In genomic region chr11:83156996-83157754, GRCh38 we compare ENCODE assay signal across 8 cellular contexts. TPM values are rescaled to one million over a fixed set of nuclear protein-coding genes. Genes with fewer than 3 reads are reported as not detected.
DNase-seq lines count a peak whose midpoint lies in the region; ATAC-seq lines count a peak whose summit lies in the region.

A gene with protein sequence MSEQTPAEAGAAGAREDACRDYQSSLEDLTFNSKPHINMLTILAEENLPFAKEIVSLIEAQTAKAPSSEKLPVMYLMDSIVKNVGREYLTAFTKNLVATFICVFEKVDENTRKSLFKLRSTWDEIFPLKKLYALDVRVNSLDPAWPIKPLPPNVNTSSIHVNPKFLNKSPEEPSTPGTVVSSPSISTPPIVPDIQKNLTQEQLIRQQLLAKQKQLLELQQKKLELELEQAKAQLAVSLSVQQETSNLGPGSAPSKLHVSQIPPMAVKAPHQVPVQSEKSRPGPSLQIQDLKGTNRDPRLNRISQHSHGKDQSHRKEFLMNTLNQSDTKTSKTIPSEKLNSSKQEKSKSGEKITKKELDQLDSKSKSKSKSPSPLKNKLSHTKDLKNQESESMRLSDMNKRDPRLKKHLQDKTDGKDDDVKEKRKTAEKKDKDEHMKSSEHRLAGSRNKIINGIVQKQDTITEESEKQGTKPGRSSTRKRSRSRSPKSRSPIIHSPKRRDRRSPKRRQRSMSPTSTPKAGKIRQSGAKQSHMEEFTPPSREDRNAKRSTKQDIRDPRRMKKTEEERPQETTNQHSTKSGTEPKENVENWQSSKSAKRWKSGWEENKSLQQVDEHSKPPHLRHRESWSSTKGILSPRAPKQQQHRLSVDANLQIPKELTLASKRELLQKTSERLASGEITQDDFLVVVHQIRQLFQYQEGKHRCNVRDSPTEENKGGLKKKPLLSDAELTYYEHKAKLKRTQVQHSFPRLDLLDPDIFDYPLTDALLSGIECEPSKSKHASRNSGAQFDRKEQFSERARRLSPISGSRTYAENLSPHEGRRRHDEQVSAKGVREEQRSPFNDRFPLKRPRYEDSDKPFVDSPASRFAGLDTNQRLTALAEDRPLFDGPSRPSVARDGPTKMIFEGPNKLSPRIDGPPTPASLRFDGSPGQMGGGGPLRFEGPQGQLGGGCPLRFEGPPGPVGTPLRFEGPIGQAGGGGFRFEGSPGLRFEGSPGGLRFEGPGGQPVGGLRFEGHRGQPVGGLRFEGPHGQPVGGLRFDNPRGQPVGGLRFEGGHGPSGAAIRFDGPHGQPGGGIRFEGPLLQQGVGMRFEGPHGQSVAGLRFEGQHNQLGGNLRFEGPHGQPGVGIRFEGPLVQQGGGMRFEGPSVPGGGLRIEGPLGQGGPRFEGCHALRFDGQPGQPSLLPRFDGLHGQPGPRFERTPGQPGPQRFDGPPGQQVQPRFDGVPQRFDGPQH (N-terminal part only) (plus strand): TSS chr11:83157131. CDS start chr11:83157440, 309 bp downstream.

- peak within 1 kb of the TSS; percentile 100 for H3K27ac ChIP-seq in esophagus (ENCODE audit: low read depth in 2 of 2, low read length in 1 of 2)

- H3K9me3 ChIP-seq in esophagus (ENCODE audit: control insufficient read depth in 2 of 2, insufficient read depth in 1 of 2, low read depth in 1 of 2, low read length in 1 of 2): no peaks in the 10 kb centered on the region

- peak within 1 kb of the TSS; percentile 91 to 99 for H3K27ac Mint-ChIP-seq in natural killer cell treated with Interleukin-12 subunit alpha and Interleukin-12 subunit beta and Interleukin-15 and Interleukin-18, amount 100 ng/mL, for 72 hours

- 0% methylated on average over 58 to 60 of the region's 60 CpGs for WGBS in esophagus, 2 donors

- peaks cover 36% of the 10 kb centered on the region for H3K36me3 Mint-ChIP-seq in natural killer cell treated with Interleukin-12 subunit alpha and Interleukin-12 subunit beta and Interleukin-15 and Interleukin-18, amount 100 ng/mL, for 72 hours

- H3K27me3 Mint-ChIP-seq in natural killer cell treated with Interleukin-12 subunit alpha and Interleukin-12 subunit beta and Interleukin-15 and Interleukin-18, amount 100 ng/mL, for 72 hours: no peaks in the 10 kb centered on the region

- H3K27me3 ChIP-seq in esophagus (ENCODE audit: control insufficient read depth in 1 of 2, insufficient read depth in 2 of 2, low read length in 2 of 2): no peaks in the 10 kb centered on the region

- DNase-seq in NOMO-1 treated with dmso at 0.1 percent for 144 hours (lab: John Stamatoyannopoulos, UW; ENCODE audit: unreplicated experiment) (peak; percentile 37), NOMO-1 treated with DMSO at 0.1 percent for 48 hours (lab: John Stamatoyannopoulos, UW; ENCODE audit: unreplicated experiment) (no peak), T-helper 9 cell (peak; percentile 95), NCI-H1694 (lab: John Stamatoyannopoulos, UW) (no peak)
- DNase-seq in natural killer cell treated with Interleukin-12 subunit alpha and Interleukin-12 subunit beta and Interleukin-15 and Interleukin-18, amount 100 ng/mL, for 72 hours (ENCODE audit: low spot score): no peak

- H3K4me3 Mint-ChIP-seq in natural killer cell treated with Interleukin-12 subunit alpha and Interleukin-12 subunit beta and Interleukin-15 and Interleukin-18, amount 100 ng/mL, for 72 hours: peak within 1 kb of the TSS; percentile 98

- no peaks in the 10 kb centered on the region for H3K4me1 ChIP-seq in esophagus (ENCODE audit: control insufficient read depth in 2 of 2, insufficient read depth in 2 of 2, low read length in 1 of 2)

- H3K9me3 Mint-ChIP-seq in natural killer cell treated with Interleukin-12 subunit alpha and Interleukin-12 subunit beta and Interleukin-15 and Interleukin-18, amount 100 ng/mL, for 72 hours: no peaks in the 10 kb centered on the region

- no peaks in the 10 kb centered on the region for H3K36me3 ChIP-seq in esophagus (ENCODE audit: control insufficient read depth in 2 of 2, insufficient read depth in 2 of 2, low read length in 1 of 2)

- peaks cover 29 to 37% of the 10 kb centered on the region in 2 donors for H3K4me1 Mint-ChIP-seq in natural killer cell treated with Interleukin-12 subunit alpha and Interleukin-12 subunit beta and Interleukin-15 and Interleukin-18, amount 100 ng/mL, for 72 hours (ENCODE audit: low read depth in 2 of 2)

- ATAC-seq in HG02973 (IDR thresholded peaks at IDR 0.05; ENCODE audit: unreplicated experiment): peak; percentile 6
- peak; percentile 46 for ATAC-seq in natural killer cell treated with Interleukin-12 subunit alpha and Interleukin-12 subunit beta and Interleukin-15 and Interleukin-18, amount 100 ng/mL, for 72 hours
- no peak for ATAC-seq in HG02610 (IDR thresholded peaks at IDR 0.05; ENCODE audit: unreplicated experiment)

- H3K4me3 ChIP-seq in esophagus (ENCODE audit: low read depth in 1 of 2, low read length in 2 of 2): peak within 1 kb of the TSS; percentile 94 to 97

RNA-seq across cellular contexts. Expression of the gene that starts here (rescaled TPM):
- polyA plus RNA-seq in esophagus: 10 to 100 TPM; 24.7 to 38.7 TPM
- total RNA-seq in natural killer cell treated with Interleukin-12 subunit alpha and Interleukin-12 subunit beta and Interleukin-15 and Interleukin-18, amount 100 ng/mL, for 72 hours: 10 to 100 TPM; 63.4 to 74.3 TPM

Comparison
In these comparisons a context has a peak if more than half of its experiments do, and no peak if none do; other contexts are left out.
1. DNase-seq: peak in NOMO-1 treated with dmso at 0.1 percent for 144 hours (single experiment) and T-helper 9 cell (single experiment); none in NOMO-1 treated with DMSO at 0.1 percent for 48 hours (single experiment), natural killer cell treated with Interleukin-12 subunit alpha and Interleukin-12 subunit beta and Interleukin-15 and Interleukin-18, amount 100 ng/mL, for 72 hours (single experiment) and NCI-H1694 (single experiment).